ENCODE assay signal across 8 cellular contexts in genomic region chr12:29783773-29784666, GRCh38. TPM values are rescaled to one million over a fixed set of nuclear protein-coding genes. Genes with fewer than 3 reads are reported as not detected.
DNase-seq lines count a peak whose midpoint lies in the region; ATAC-seq, FAIRE-seq and TF ChIP-seq lines count a peak whose summit lies in the region.

Gene TMTC1, minus strand, starts transcription at chr12:29783942. Its CDS starts 191 bp downstream, at chr12:29783751.

- peaks cover 3% of the 10 kb centered on the region for H3K4me1 ChIP-seq in keratinocyte (ENCODE audit: control insufficient read depth, extremely low read depth, insufficient read depth, low read length)
- no peaks in the 10 kb centered on the region for H3K4me1 ChIP-seq in small intestine (ENCODE audit: control insufficient read depth in 2 of 2, insufficient read depth in 1 of 2, low read depth in 1 of 2, low read length in 1 of 2)

- WGBS in small intestine, 3 donors, result 2 to 5% (median 2%) methylated on average over 57 to 87 of the region's 87 CpGs

- no peaks in the 10 kb centered on the region for H3K9me1 ChIP-seq in keratinocyte (ENCODE audit: control insufficient read depth, extremely low read depth, insufficient read depth, low read length)

- H3K9me3 ChIP-seq in AG04450 (ENCODE audit: control insufficient read depth, insufficient read depth, low read length), result no peaks in the 10 kb centered on the region
- no peaks in the 10 kb centered on the region for H3K9me3 ChIP-seq in keratinocyte (ENCODE audit: control insufficient read depth, low read depth, low read length)
- H3K9me3 ChIP-seq in small intestine (ENCODE audit: control insufficient read depth, low read depth), result no peaks in the 10 kb centered on the region

- peak within 1 kb of the TSS; percentile 50 for H3K9ac ChIP-seq in keratinocyte (ENCODE audit: control insufficient read depth, extremely low read depth, insufficient read depth, low read length)

- H3K27me3 ChIP-seq in AG04450 (ENCODE audit: control insufficient read depth, insufficient read depth, low read length) (peaks cover 6% of the 10 kb centered on the region), keratinocyte (ENCODE audit: control insufficient read depth, extremely low read depth, insufficient read depth, low read length) (peaks cover 22% of the 10 kb centered on the region), small intestine (ENCODE audit: control insufficient read depth in 2 of 2, insufficient read depth in 2 of 2, low read length in 2 of 2) (peaks cover 10 to 14% of the 10 kb centered on the region in 2 donors)

- peak within 1 kb of the TSS; percentile 86 for H3K27ac ChIP-seq in AG04450 (ENCODE audit: low read depth, low read length)
- H3K27ac ChIP-seq in keratinocyte (ENCODE audit: control insufficient read depth, insufficient read depth, low read length), result peak within 1 kb of the TSS; percentile 14
- peak within 1 kb of the TSS in 1 of 2 donors; percentile 66 for H3K27ac ChIP-seq in small intestine (ENCODE audit: low read depth in 1 of 2, low read length in 1 of 2)

- H3K36me3 ChIP-seq in keratinocyte (ENCODE audit: control insufficient read depth in 2 of 2, extremely low read depth in 1 of 2, insufficient read depth in 2 of 2, low read length in 2 of 2) (no peaks in the 10 kb centered on the region), small intestine (ENCODE audit: control insufficient read depth in 2 of 2, insufficient read depth in 2 of 2, low read length in 2 of 2) (no peaks in the 10 kb centered on the region)

- no peak for FAIRE-seq in keratinocyte (lab: Jason Lieb, UNC)
- FAIRE-seq in small intestine (lab: Jason Lieb, UNC), result no peak

- peak within 1 kb of the TSS; percentile 85 for H3K4me2 ChIP-seq in keratinocyte (ENCODE audit: control insufficient read depth, extremely low read depth, insufficient read depth, low read depth, low read length)

- H3K4me3 ChIP-seq in AG04450 (ENCODE audit: low read depth, low read length) (peak within 1 kb of the TSS; percentile 88), cardiac fibroblast (replicated peaks in 1 of 2; ENCODE audit: low read depth in 2 of 2, low read length in 2 of 2) (peak within 1 kb of the TSS; percentile 90 to 96), keratinocyte (ENCODE audit: control insufficient read depth in 2 of 3, extremely low read depth in 1 of 3, insufficient read depth in 2 of 3, low read depth in 1 of 3, low read length in 3 of 3) (peak within 1 kb of the TSS; percentile 54 to 72 (median 55)), small intestine (ENCODE audit: low read depth in 1 of 2, low read length in 2 of 2) (peak within 1 kb of the TSS; percentile 9 to 56)

- CTCF ChIA-PET in AG04450 (lab: Charles Lee), result no interaction called here

- DNase-seq in AG04450 (ENCODE audit: low read depth, low spot score) (no peak), NCI-H2227 treated with DMSO at 0.1 percent for 48 hours (lab: John Stamatoyannopoulos, UW) (peak; percentile 1), cardiac fibroblast (ENCODE audit: low read depth in 2 of 2) (peak; percentile 66 to 82), keratinocyte (ENCODE audit: low read depth, low spot score) (no peak), small intestine (no peak)

- peak within 1 kb of the TSS; percentile 33 for H2AFZ ChIP-seq in keratinocyte (ENCODE audit: control insufficient read depth, low read length)

- TF ChIP-seq CTCF in AG04450 (IDR thresholded peaks at IDR 0.05; ENCODE audit: low read depth, low read length) (no peak), cardiac fibroblast (IDR thresholded peaks at IDR 0.05; ENCODE audit: low read depth, low read length) (no peak), keratinocyte (optimal IDR thresholded peaks at IDR 0.05 in 1 of 3, IDR thresholded peaks at IDR 0.05 in 1 of 3, conservative IDR thresholded peaks at IDR 0.05 in 1 of 3; ENCODE audit: extremely low read depth in 1 of 3, insufficient read depth in 2 of 3, low read length in 3 of 3) (no peak)

- POLR2A ChIA-PET in AG04450 (lab: Yijun Ruan, JAX), result interaction anchor here (0.5 to 1.5 kb wide), 2 partner anchors 40 to 838 kb away, joined by 5 to 6 read pairs; no protein-coding TSS in a partner anchor

- ATAC-seq in GM19025 (IDR thresholded peaks at IDR 0.05; ENCODE audit: low read depth, unreplicated experiment) (peak; percentile 23), HG03442 (IDR thresholded peaks at IDR 0.05; ENCODE audit: unreplicated experiment) (no peak), HG02852 (IDR thresholded peaks at IDR 0.05; ENCODE audit: unreplicated experiment) (no peak)

- H3K79me2 ChIP-seq in keratinocyte (ENCODE audit: control insufficient read depth, insufficient read depth, low read length), result no peaks in the 10 kb centered on the region

- dilution Hi-C loops in keratinocyte (cut with MboI; ENCODE audit: extremely low pct_ligation_motif_present, low sequenced_read_pairs), result no loop called here

- no peaks in the 10 kb centered on the region for H4K20me1 ChIP-seq in keratinocyte (ENCODE audit: control insufficient read depth, extremely low read depth, insufficient read depth, low read length)

RNA-seq across cellular contexts. Expression of gene TMTC1, which starts in this region (rescaled TPM):
- polyA plus RNA-seq in AG04450 (2011; rRNA removed) (59.8 and 66.8 TPM in 2 replicates), keratinocyte (2.0 to 10.2 TPM (median 3.7 TPM) in 3 replicates), small intestine (10 to 100 TPM in 1 of 3 donors, 1 to 10 TPM in 2; 1.1 to 11.4 (median 1.1) TPM)
- polyA minus RNA-seq in AG04450 (2011; rRNA and poly(A)+ RNA removed), result 127 and 131 TPM in 2 replicates
- polyA plus RNA-seq in keratinocyte (2011; ENCODE audit: low read depth), result 3.0 TPM
- polyA plus RNA-seq in keratinocyte (2011; cell fraction: cytosol; rRNA removed), result 4.3 and 5.9 TPM in 2 replicates
- polyA plus RNA-seq in keratinocyte (2011; cell fraction: nucleus; rRNA removed), result 8.0 and 8.2 TPM in 2 replicates
- 1.6 TPM in 2 replicates for polyA plus RNA-seq in keratinocyte (2012; ENCODE audit: low replicate concordance)
- polyA minus RNA-seq in keratinocyte, result 2.3 to 26.2 TPM (median 8.7 TPM) in 3 replicates
- 9.0 TPM for polyA minus RNA-seq in keratinocyte (2011; cell fraction: cytosol; rRNA and poly(A)+ RNA removed)
- 15.1 and 26.4 TPM in 2 replicates for polyA minus RNA-seq in keratinocyte (2011; cell fraction: nucleus; rRNA and poly(A)+ RNA removed)

Comparison
In these comparisons a context has a peak if more than half of its experiments do, and no peak if none do; other contexts are left out.
1. DNase-seq: peak in NCI-H2227 treated with DMSO at 0.1 percent for 48 hours (single experiment) and cardiac fibroblast (2 of 2); none in AG04450 (single experiment), keratinocyte (single experiment) and small intestine (single experiment).
2. H3K4me3 ChIP-seq: peak in every context shown above with its lines; median percentile 93 in cardiac fibroblast; 88 in AG04450; 55 in keratinocyte; 32 in small intestine.